Comparison of ENCODE assay signal across 7 cellular contexts in genomic region chr3:11771931-11772330, GRCh38.
DNase-seq lines count a peak whose midpoint lies in the region; ATAC-seq and TF ChIP-seq lines count a peak whose summit lies in the region.
"Not testable (repeated sequence)": the region's sequence is repeated elsewhere in the genome, so short reads cannot be mapped to it uniquely, and the experiment has no call there.

No MANE protein-coding gene starts in this region.

- not testable (repeated sequence) for H3K9ac ChIP-seq in IMR-90 (ENCODE audit: low read depth, low read length)

- not testable (repeated sequence) for H3K79me1 ChIP-seq in IMR-90 (ENCODE audit: low read depth in 1 of 2, low read length in 2 of 2)

- not testable (repeated sequence) for H3K27ac ChIP-seq in IMR-90 (ENCODE audit: insufficient read depth, low read length)
- H3K27ac ChIP-seq in VCaP (peak overlapping the region; percentile 83), hepatocyte (peak overlapping the region; percentile 91), prostate gland (peak overlapping the region; percentile 72 to 75)

- not testable (repeated sequence) for H3K23ac ChIP-seq in IMR-90 (ENCODE audit: low read depth, low read length)

- H2BK5ac ChIP-seq in IMR-90 (ENCODE audit: low read depth, low read length, poor library complexity, severe bottlenecking) = not testable (repeated sequence)

- H4K20me1 ChIP-seq in IMR-90 (ENCODE audit: insufficient read depth, low read length); hepatocyte (ENCODE audit: insufficient read depth, poor library complexity, severe bottlenecking): not testable (repeated sequence)

- in situ Hi-C loops in IMR-90 (cut with MboI; ENCODE audit: low sequenced_read_pairs) = not testable (repeated sequence)

- not testable (repeated sequence) for H3K9me3 Mint-ChIP-seq in central memory CD8-positive, alpha-beta T cell

- not testable (repeated sequence) for H3K9me3 ChIP-seq in IMR-90 (ENCODE audit: control insufficient read depth, insufficient read depth, low read length); hepatocyte (ENCODE audit: low read depth); prostate gland

- CTCF ChIA-PET in IMR-90 (lab: Yijun Ruan, JAX) = interaction anchor here (0.6 kb wide), 1 partner anchor 61 kb away, joined by 3 read pairs; no protein-coding TSS in a partner anchor

- not testable (repeated sequence) for H3K4me2 ChIP-seq in IMR-90 (ENCODE audit: low read depth, low read length); hepatocyte

- dilution Hi-C loops in IMR-90 (cut with HindIII; ENCODE audit: low sequenced_read_pairs, unreplicated experiment) = not testable (repeated sequence)

- not testable (repeated sequence) for H3K27me3 Mint-ChIP-seq in central memory CD8-positive, alpha-beta T cell

- H2AK5ac ChIP-seq in IMR-90 (ENCODE audit: low read depth, low read length) = not testable (repeated sequence)

- TF ChIP-seq POLR2A in IMR-90 (IDR thresholded peaks at IDR 0.05; ENCODE audit: low read depth, low read length); prostate gland (IDR thresholded peaks at IDR 0.05): not testable (repeated sequence)

- not testable (repeated sequence) for H3K9me2 ChIP-seq in hepatocyte (replicated peaks; ENCODE audit: insufficient read depth)

- not testable (repeated sequence) for ATAC-seq in IMR-90 (ENCODE audit: low read depth); central memory CD8-positive, alpha-beta T cell (replicated peaks; ENCODE audit: extremely low read depth, poor library complexity, severe bottlenecking)

- H3K4me3 ChIP-seq in AG10803 (ENCODE audit: low read length); IMR-90 (ENCODE audit: insufficient read depth, low read depth, low read length); hepatocyte; prostate gland: not testable (repeated sequence)

- not testable (repeated sequence) for H4K91ac ChIP-seq in IMR-90 (ENCODE audit: insufficient read depth, low read depth, low read length)

- not testable (repeated sequence) for H3K36me3 Mint-ChIP-seq in central memory CD8-positive, alpha-beta T cell (ENCODE audit: insufficient read depth)

- H4K5ac ChIP-seq in IMR-90 (ENCODE audit: low read depth, low read length) = not testable (repeated sequence)

- not testable (repeated sequence) for H3K79me2 ChIP-seq in hepatocyte

- not testable (repeated sequence) for TF ChIP-seq CTCF in AG10803 (conservative IDR thresholded peaks at IDR 0.05; ENCODE audit: low read length); IMR-90 (conservative IDR thresholded peaks at IDR 0.05; ENCODE audit: low read depth, low read length); VCaP (conservative IDR thresholded peaks at IDR 0.05); hepatocyte (IDR thresholded peaks at IDR 0.05; ENCODE audit: poor library complexity); prostate gland (IDR thresholded peaks at IDR 0.05)

- peaks cover 19% of the 10 kb centered on the region for H3K4me1 Mint-ChIP-seq in central memory CD8-positive, alpha-beta T cell

- POLR2A ChIA-PET in IMR-90 (lab: Charles Lee; ENCODE audit: unreplicated experiment) = not testable (repeated sequence)

- not testable (repeated sequence) for H3K4ac ChIP-seq in IMR-90 (ENCODE audit: low read depth, low read length)

- intact Hi-C loops in IMR-90 (cut with micrococcal nuclease); prostate gland (cut with DNase I): not testable (repeated sequence)

- not testable (repeated sequence) for H3K4me1 ChIP-seq in IMR-90 (ENCODE audit: control insufficient read depth, insufficient read depth, low read length)
- H3K4me1 ChIP-seq in hepatocyte (ENCODE audit: insufficient read depth) = peaks cover 11% of the 10 kb centered on the region
- H3K4me1 ChIP-seq in prostate gland (replicated peaks) = peaks cover 17% of the 10 kb centered on the region

- H2BK15ac ChIP-seq in IMR-90 (ENCODE audit: low read depth, low read length) = not testable (repeated sequence)

- not testable (repeated sequence) for H2AFZ ChIP-seq in IMR-90 (replicated peaks; ENCODE audit: low read length, poor library complexity); hepatocyte

- H3K14ac ChIP-seq in IMR-90 (replicated peaks; ENCODE audit: low read depth, low read length) = not testable (repeated sequence)

- not testable (repeated sequence) for H3K18ac ChIP-seq in IMR-90 (ENCODE audit: low read depth, low read length)

- H3K56ac ChIP-seq in IMR-90 (ENCODE audit: extremely low read depth, insufficient read depth, low read length) = not testable (repeated sequence)

- H3K27me3 ChIP-seq in IMR-90 (ENCODE audit: control insufficient read depth, insufficient read depth, low read length); hepatocyte; prostate gland (replicated peaks; ENCODE audit: insufficient read depth): not testable (repeated sequence)

- H2AK9ac ChIP-seq in IMR-90 (replicated peaks; ENCODE audit: low read depth, low read length, poor library complexity) = not testable (repeated sequence)

- not testable (repeated sequence) for BruUV-seq in IMR-90 (replicated peaks; lab: Mats Ljungman, UMichigan)

- DNase-seq in AG10803 (ENCODE audit: low read depth) (peak; percentile 6), ELR (ENCODE audit: low read depth) (peak; percentile 45)
- not testable (repeated sequence) for DNase-seq in IMR-90; central memory CD8-positive, alpha-beta T cell (ENCODE audit: low spot score in 2 of 2); hepatocyte (ENCODE audit: low spot score); prostate gland (ENCODE audit: low spot score)

- H4K8ac ChIP-seq in IMR-90 (ENCODE audit: low read depth in 2 of 2, low read length in 2 of 2) = not testable (repeated sequence)

- H3K36me3 ChIP-seq in IMR-90 (ENCODE audit: control insufficient read depth, insufficient read depth, low read length); hepatocyte (replicated peaks; ENCODE audit: insufficient read depth, low read depth); prostate gland: not testable (repeated sequence)

- TF ChIP-seq RAD21 in IMR-90 (IDR thresholded peaks at IDR 0.05; ENCODE audit: low read length) = not testable (repeated sequence)

- H2BK20ac ChIP-seq in IMR-90 (ENCODE audit: low read depth, low read length) = not testable (repeated sequence)

- not testable (repeated sequence) for H2BK120ac ChIP-seq in IMR-90 (ENCODE audit: low read depth, low read length)

- peak overlapping the region; percentile 80 for H3K27ac Mint-ChIP-seq in central memory CD8-positive, alpha-beta T cell (ENCODE audit: low read depth)

- H3K4me3 Mint-ChIP-seq in central memory CD8-positive, alpha-beta T cell = not testable (repeated sequence)

- not testable (repeated sequence) for H3K9me1 ChIP-seq in IMR-90 (ENCODE audit: insufficient read depth, low read length)

- WGBS in IMR-90 (ENCODE audit: extremely low coverage in 2 of 2, insufficient read length in 1 of 2), 2 experiments = 95% methylated on average over 3 of the region's 7 CpGs; no CpG with 5 or more reads in 1 of the 2 experiments
- 88% methylated on average over 7 of the region's 7 CpGs for WGBS in hepatocyte (ENCODE audit: low lambda C conversion rate, missing lambda C conversion rate)
- 81% methylated on average over 7 of the region's 7 CpGs for WGBS in prostate gland

TF ChIP-seq in IMR-90, 13 proteins besides CTCF, POLR2A, EP300 and RAD21:
- peak; percentile 85 for TF ChIP-seq CEBPB (IDR thresholded peaks at IDR 0.05; ENCODE audit: low read depth, low read length)
